ENCODE assay signal across 22 cellular contexts in the genomic region with DNA sequence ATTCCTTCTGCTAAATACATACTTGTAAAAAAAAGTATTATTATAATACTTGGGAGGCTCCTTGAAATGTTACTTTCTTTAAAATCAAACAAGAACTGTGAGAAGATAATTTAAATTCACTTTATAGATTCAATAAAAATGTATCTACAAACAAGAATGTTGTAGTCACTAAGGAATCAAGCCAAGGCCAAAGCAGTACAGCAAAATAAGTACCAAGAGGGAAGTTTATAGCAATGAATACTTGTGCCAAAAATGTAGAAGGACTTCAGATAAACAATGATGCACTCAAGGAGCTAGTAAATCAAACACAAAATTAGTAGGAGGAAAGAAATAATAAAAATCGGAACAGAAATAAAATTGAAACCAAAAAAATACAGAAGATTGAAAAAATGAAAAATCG.
DNase-seq lines count a peak whose midpoint lies in the region; ATAC-seq, FAIRE-seq and TF ChIP-seq lines count a peak whose summit lies in the region.
"Had no signal": no experiment of that assay in that cellular context is flagged by ENCODE, and none has a peak within 500 bp of the region (broad histone marks: within the 10 kb centered on the region; RNA-seq: fewer than 3 reads in every experiment).

No MANE protein-coding gene starts in this region.

- no peaks in the 10 kb centered on the region for H3K4me1 ChIP-seq in A549
- H3K4me1 ChIP-seq in IMR-90 (ENCODE audit: control insufficient read depth, insufficient read depth, low read length): no peaks in the 10 kb centered on the region
- H3K4me1 ChIP-seq in PC-3 (ENCODE audit: insufficient read depth, low read length): peaks cover 34% of the 10 kb centered on the region
- H3K4me1 ChIP-seq in kidney (ENCODE audit: control insufficient read depth in 1 of 2, insufficient read depth in 1 of 2, low read depth in 1 of 2, low read length in 2 of 2): no peaks in the 10 kb centered on the region
- H3K4me1 ChIP-seq: BLaER1, Caco-2, HAP-1 had no signal

- no peak overlapping the region for H2BK5ac ChIP-seq in IMR-90 (ENCODE audit: low read depth, low read length, poor library complexity, severe bottlenecking)

- WGBS in A549 (ENCODE audit: missing lambda C conversion rate): 6% methylated on average over 2 of the region's 2 CpGs
- WGBS in IMR-90 (ENCODE audit: extremely low coverage in 2 of 2, insufficient read length in 1 of 2), 2 experiments: no CpG with 5 or more reads among the region's 2 CpGs

- no peak overlapping the region for H2AK5ac ChIP-seq in IMR-90 (ENCODE audit: low read depth, low read length)

- no peak overlapping the region for H2BK20ac ChIP-seq in IMR-90 (ENCODE audit: low read depth, low read length)

- H2BK15ac ChIP-seq in IMR-90 (ENCODE audit: low read depth, low read length): no peak overlapping the region

- H3K9ac ChIP-seq in IMR-90 (ENCODE audit: low read depth, low read length): no peak overlapping the region
- no peak overlapping the region for H3K9ac ChIP-seq in PC-3 (ENCODE audit: low read length)
- H3K9ac ChIP-seq in kidney (ENCODE audit: low read length in 2 of 2): no peak overlapping the region
- H3K9ac ChIP-seq: BLaER1 had no signal

- TF ChIP-seq POLR2A in A549 (IDR thresholded peaks at IDR 0.05; ENCODE audit: low read length): no peak
- no peak for TF ChIP-seq POLR2A in IMR-90 (IDR thresholded peaks at IDR 0.05; ENCODE audit: low read depth, low read length)

- no peaks in the 10 kb centered on the region for H3K9me1 ChIP-seq in IMR-90 (ENCODE audit: insufficient read depth, low read length)

- no peaks in the 10 kb centered on the region for H3K79me2 ChIP-seq in PC-3 (ENCODE audit: low read length)

- no peak overlapping the region for H2BK120ac ChIP-seq in IMR-90 (ENCODE audit: low read depth, low read length)

- H3K36me3 ChIP-seq in IMR-90 (ENCODE audit: control insufficient read depth, insufficient read depth, low read length): no peaks in the 10 kb centered on the region
- H3K36me3 ChIP-seq in PC-3 (ENCODE audit: low read depth, low read length): no peaks in the 10 kb centered on the region
- no peaks in the 10 kb centered on the region for H3K36me3 ChIP-seq in kidney (ENCODE audit: control insufficient read depth in 1 of 2, insufficient read depth in 2 of 2, low read length in 2 of 2)
- H3K36me3 ChIP-seq: BLaER1, HAP-1 had no signal

- no peaks in the 10 kb centered on the region for H4K20me1 ChIP-seq in IMR-90 (ENCODE audit: insufficient read depth, low read length)
- no peaks in the 10 kb centered on the region for H4K20me1 ChIP-seq in PC-3 (ENCODE audit: low read length)
- H4K20me1 ChIP-seq: BLaER1 had no signal

- no peak overlapping the region for H3K56ac ChIP-seq in IMR-90 (ENCODE audit: extremely low read depth, insufficient read depth, low read length)

- no peak overlapping the region for H3K14ac ChIP-seq in IMR-90 (replicated peaks; ENCODE audit: low read depth, low read length)

- H4K91ac ChIP-seq in IMR-90 (ENCODE audit: insufficient read depth, low read depth, low read length): no peak overlapping the region

- no peak overlapping the region for H3K4me2 ChIP-seq in A549
- H3K4me2 ChIP-seq in IMR-90 (ENCODE audit: low read depth, low read length): no peak overlapping the region
- H3K4me2 ChIP-seq in PC-3 (ENCODE audit: low read length): peak overlapping the region; percentile 63
- H3K4me2 ChIP-seq: BLaER1 had no signal

- dilution Hi-C loops in IMR-90 (cut with HindIII; ENCODE audit: low sequenced_read_pairs, unreplicated experiment): no loop called here

- H3K18ac ChIP-seq in IMR-90 (ENCODE audit: low read depth, low read length): no peak overlapping the region

- TF ChIP-seq CTCF in A549 (IDR thresholded peaks at IDR 0.05) (no peak), IMR-90 (conservative IDR thresholded peaks at IDR 0.05; ENCODE audit: low read depth, low read length) (no peak), PC-3 (conservative IDR thresholded peaks at IDR 0.05; ENCODE audit: low read depth, low read length) (no peak), kidney (IDR thresholded peaks at IDR 0.05; ENCODE audit: borderline replicate concordance, extremely low read depth, insufficient read depth) (no peak)

- in situ Hi-C loops in IMR-90 (cut with MboI; ENCODE audit: low sequenced_read_pairs): no loop called here

- no peaks in the 10 kb centered on the region for H3K27me3 ChIP-seq in IMR-90 (ENCODE audit: control insufficient read depth, insufficient read depth, low read length)
- H3K27me3 ChIP-seq in PC-3 (ENCODE audit: low read length): no peaks in the 10 kb centered on the region
- H3K27me3 ChIP-seq: BLaER1 had no signal

- H3K23ac ChIP-seq in IMR-90 (ENCODE audit: low read depth, low read length): no peak overlapping the region

- no peaks in the 10 kb centered on the region for H3K9me2 ChIP-seq in PC-3 (replicated peaks; ENCODE audit: low read length)

- H3K4ac ChIP-seq in IMR-90 (ENCODE audit: low read depth, low read length): no peak overlapping the region

- no peak overlapping the region for H4K8ac ChIP-seq in IMR-90 (ENCODE audit: low read depth in 2 of 2, low read length in 2 of 2)

- TF ChIP-seq RAD21 in A549 (conservative IDR thresholded peaks at IDR 0.05 in 1 of 2, IDR thresholded peaks at IDR 0.05 in 1 of 2) (no peak), IMR-90 (IDR thresholded peaks at IDR 0.05; ENCODE audit: low read length) (no peak)

- H2AFZ ChIP-seq in IMR-90 (replicated peaks; ENCODE audit: low read length, poor library complexity) (no peak overlapping the region), PC-3 (ENCODE audit: low read length) (no peak overlapping the region)

- BruUV-seq in IMR-90 (replicated peaks; lab: Mats Ljungman, UMichigan) (no TSS peak), PC-3 (replicated peaks; lab: Mats Ljungman, UMichigan) (no TSS peak)

- H4K5ac ChIP-seq in IMR-90 (ENCODE audit: low read depth, low read length): no peak overlapping the region

- H2AK9ac ChIP-seq in IMR-90 (replicated peaks; ENCODE audit: low read depth, low read length, poor library complexity): no peak overlapping the region

- POLR2A ChIA-PET in A549 (lab: Yijun Ruan, JAX): no interaction called here
- POLR2A ChIA-PET in IMR-90 (lab: Charles Lee; ENCODE audit: unreplicated experiment): no interaction called here
- POLR2A ChIA-PET in PC-3 (lab: Charles Lee; ENCODE audit: unreplicated experiment): no interaction called here

- DNase-seq in A549 (ENCODE audit: low read depth in 1 of 2, low spot score in 1 of 2): no peak
- peak; percentile 29 for DNase-seq in IMR-90
- DNase-seq in PC-3: peak; percentile 71
- no peak for DNase-seq in kidney
- no peak for DNase-seq in SHP77 (lab: John Stamatoyannopoulos, UW)
- no peak for DNase-seq in posterior cingulate gyrus
- no peak for DNase-seq in activated naive CD4-positive, alpha-beta T cell (lab: John Stamatoyannopoulos, UW)
- DNase-seq: Caco-2; CD4-positive, CD25-positive, alpha-beta regulatory T cell; CD8-positive, alpha-beta T cell; DMS153; DND-41; GDM1; GOT3 had no signal

- TF ChIP-seq EP300 in A549 (IDR thresholded peaks at IDR 0.05): no peak

- intact Hi-C loops in IMR-90 (cut with micrococcal nuclease): no loop called here
- intact Hi-C loops in PC-3 (cut with micrococcal nuclease): loop anchor here (1.0 to 2.0 kb wide), 3 partner anchors 34 to 404 kb away; no protein-coding TSS in a partner anchor
- intact Hi-C loops in kidney (cut with DNase I): no loop called here
- intact Hi-C loops in posterior cingulate gyrus (cut with DNase I): no loop called here

- no peaks in the 10 kb centered on the region for H3K9me3 ChIP-seq in A549
- no peaks in the 10 kb centered on the region for H3K9me3 ChIP-seq in IMR-90 (ENCODE audit: control insufficient read depth, insufficient read depth, low read length)
- H3K9me3 ChIP-seq in PC-3 (ENCODE audit: low read length): no peaks in the 10 kb centered on the region
- no peaks in the 10 kb centered on the region for H3K9me3 ChIP-seq in kidney (ENCODE audit: control insufficient read depth in 1 of 2, low read length in 2 of 2)
- H3K9me3 ChIP-seq: BLaER1, Caco-2, HAP-1 had no signal

- ATAC-seq in A549 (no peak), IMR-90 (ENCODE audit: low read depth) (peak; percentile 46), PC-3 (peak; percentile 85), GM21825 (IDR thresholded peaks at IDR 0.05; ENCODE audit: unreplicated experiment) (no peak)
- ATAC-seq: CD8-positive, alpha-beta T cell; GM12878 had no signal

- no peak overlapping the region for H3K27ac ChIP-seq in A549
- no peak overlapping the region for H3K27ac ChIP-seq in IMR-90 (ENCODE audit: insufficient read depth, low read length)
- H3K27ac ChIP-seq in PC-3 (ENCODE audit: low read length): peak overlapping the region; percentile 76
- no peak overlapping the region for H3K27ac ChIP-seq in kidney (ENCODE audit: low read depth in 2 of 2, low read length in 2 of 2)
- H3K27ac ChIP-seq: 22Rv1, BLaER1, C4-2B had no signal

- FAIRE-seq in A549 (lab: Jason Lieb, UNC): peak; percentile 36
- peak; percentile 59 for FAIRE-seq in kidney (lab: Jason Lieb, UNC)
- FAIRE-seq: GM12878, GM18507, H54 had no signal

- H3K4me3 ChIP-seq in A549 (no peak overlapping the region), IMR-90 (ENCODE audit: insufficient read depth, low read depth, low read length) (no peak overlapping the region), PC-3 (ENCODE audit: low read length) (peak overlapping the region; percentile 12; the same call in 1 of the 2 replicates), kidney (ENCODE audit: low read length in 2 of 2) (no peak overlapping the region)
- H3K4me3 ChIP-seq: BLaER1, GM12878, HAP-1 had no signal

- no peaks in the 10 kb centered on the region for H3K79me1 ChIP-seq in IMR-90 (ENCODE audit: low read depth in 1 of 2, low read length in 2 of 2)

- CTCF ChIA-PET in A549 (lab: Yijun Ruan, JAX): no interaction called here
- CTCF ChIA-PET in IMR-90 (lab: Yijun Ruan, JAX): no interaction called here
- CTCF ChIA-PET in PC-3 (lab: Charles Lee): no interaction called here

- H3F3A ChIP-seq in PC-3 (ENCODE audit: low read length, unreplicated experiment): no peaks in the 10 kb centered on the region

TF ChIP-seq in A549, 52 proteins besides CTCF, POLR2A, EP300 and RAD21:
- TF ChIP-seq SMC3 (IDR thresholded peaks at IDR 0.05) (no peak), HDAC2 (IDR thresholded peaks at IDR 0.05) (no peak)
TF ChIP-seq in A549: peak in this region for 0.

TF ChIP-seq in IMR-90, 13 proteins besides CTCF, POLR2A, EP300 and RAD21 (continues in another document):
- no peak for TF ChIP-seq ELK1 (IDR thresholded peaks at IDR 0.05; ENCODE audit: borderline replicate concordance, low read depth, low read length)
- no peak for TF ChIP-seq SMC3 (IDR thresholded peaks at IDR 0.05; ENCODE audit: low read depth, low read length)
- TF ChIP-seq CHD1 (IDR thresholded peaks at IDR 0.05; ENCODE audit: low read depth, low read length): no peak
- no peak for TF ChIP-seq MAFK (IDR thresholded peaks at IDR 0.05; ENCODE audit: low read depth, low read length)

Comparison
In these comparisons a context has a peak if more than half of its experiments do, and no peak if none do; other contexts are left out.
1. ATAC-seq: peak in IMR-90 (single experiment) and PC-3 (single experiment); none in A549 (0 of 2) and GM21825 (single experiment).
2. DNase-seq: peak in IMR-90 (single experiment) and PC-3 (single experiment); none in A549 (0 of 2), kidney (single experiment), SHP77 (0 of 2), posterior cingulate gyrus (0 of 10) and activated naive CD4-positive, alpha-beta T cell (0 of 4).